In genomic region chr1:116852910-116853309, GRCh38 we compare ENCODE assay signal across 9 cellular contexts. TPM values are rescaled to one million over a fixed set of nuclear protein-coding genes. Genes with fewer than 3 reads are reported as not detected.
DNase-seq lines count a peak whose midpoint lies in the region; ATAC-seq, FAIRE-seq and TF ChIP-seq lines count a peak whose summit lies in the region.
"Had no signal": no experiment of that assay in that cellular context is flagged by ENCODE, and none has a peak within 500 bp of the region (broad histone marks: within the 10 kb centered on the region; RNA-seq: fewer than 3 reads in every experiment).

No MANE protein-coding gene starts in this region.

- no peaks in the 10 kb centered on the region for H3K9me3 ChIP-seq in A549
- H3K9me3 ChIP-seq in adipocyte (ENCODE audit: control insufficient read depth, low read length), result no peaks in the 10 kb centered on the region
- H3K9me3 ChIP-seq in iPS-20b (ENCODE audit: insufficient read depth, low read depth, low read length), result no peaks in the 10 kb centered on the region
- H3K9me3 ChIP-seq: upper lobe of right lung had no signal

- H3K27me3 Mint-ChIP-seq in activated CD8-positive, alpha-beta T cell treated with anti-CD3 and anti-CD28 coated beads, Interleukin-2, amount 10 ng/mL, durations not matched to agents 7 days and 5 days (ENCODE audit: low read depth), result no peaks in the 10 kb centered on the region

- no peaks in the 10 kb centered on the region for H3K9me3 Mint-ChIP-seq in activated CD8-positive, alpha-beta T cell treated with anti-CD3 and anti-CD28 coated beads, Interleukin-2, amount 10 ng/mL, durations not matched to agents 7 days and 5 days (ENCODE audit: insufficient read depth)

- CTCF ChIA-PET in A549 (lab: Yijun Ruan, JAX), result interaction anchor here (0.6 kb wide), 1 partner anchor 127 kb away, joined by 3 read pairs; no protein-coding TSS in a partner anchor
- CTCF ChIA-PET in activated CD8-positive, alpha-beta T cell treated with anti-CD3 and anti-CD28 coated beads, Interleukin-2, amount 10 ng/mL, durations not matched to agents 7 days and 5 days (lab: Charles Lee), result interaction anchor here (1.1 to 1.4 kb wide), 6 partner anchors 24 to 207 kb away, joined by 3 to 7 read pairs (median 4); partner anchors contain the start of gene TTF2

- peaks cover 24% of the 10 kb centered on the region for H3K4me1 Mint-ChIP-seq in activated CD8-positive, alpha-beta T cell treated with anti-CD3 and anti-CD28 coated beads, Interleukin-2, amount 10 ng/mL, durations not matched to agents 7 days and 5 days (ENCODE audit: low read depth)

- peaks cover 35% of the 10 kb centered on the region for H3K4me1 ChIP-seq in A549
- peaks cover 53% of the 10 kb centered on the region for H3K4me1 ChIP-seq in adipocyte (ENCODE audit: control insufficient read depth, insufficient read depth, low read length)
- peaks cover 46% of the 10 kb centered on the region for H3K4me1 ChIP-seq in iPS-20b (ENCODE audit: insufficient read depth, low read length)

- H3K27ac Mint-ChIP-seq in activated CD8-positive, alpha-beta T cell treated with anti-CD3 and anti-CD28 coated beads, Interleukin-2, amount 10 ng/mL, durations not matched to agents 7 days and 5 days, result no peak overlapping the region

- peak overlapping the region; percentile 82 for H3K4me2 ChIP-seq in A549

- TF ChIP-seq RAD21 in A549 (conservative IDR thresholded peaks at IDR 0.05 in 1 of 2, IDR thresholded peaks at IDR 0.05 in 1 of 2), result no peak

- H3K36me3 ChIP-seq in adipocyte (ENCODE audit: control insufficient read depth, insufficient read depth, low read length, severe bottlenecking) (no peaks in the 10 kb centered on the region), iPS-20b (ENCODE audit: insufficient read depth, low read depth, low read length) (no peaks in the 10 kb centered on the region)
- H3K36me3 ChIP-seq: upper lobe of right lung had no signal

- TF ChIP-seq EP300 in A549 (IDR thresholded peaks at IDR 0.05), result no peak

- no peaks in the 10 kb centered on the region for H3K36me3 Mint-ChIP-seq in activated CD8-positive, alpha-beta T cell treated with anti-CD3 and anti-CD28 coated beads, Interleukin-2, amount 10 ng/mL, durations not matched to agents 7 days and 5 days (ENCODE audit: low read depth)

- H3K27me3 ChIP-seq in adipocyte (replicated peaks; ENCODE audit: control insufficient read depth, insufficient read depth, low read length) (no peaks in the 10 kb centered on the region), iPS-20b (ENCODE audit: insufficient read depth, low read length) (no peaks in the 10 kb centered on the region)
- H3K27me3 ChIP-seq: upper lobe of right lung had no signal

- ATAC-seq in A549, result no peak
- no peak for ATAC-seq in GM21423 (IDR thresholded peaks at IDR 0.05; ENCODE audit: unreplicated experiment)
- no peak for ATAC-seq in activated CD8-positive, alpha-beta T cell treated with anti-CD3 and anti-CD28 coated beads, Interleukin-2, amount 10 ng/mL, durations not matched to agents 7 days and 5 days

- H3K4me3 Mint-ChIP-seq in activated CD8-positive, alpha-beta T cell treated with anti-CD3 and anti-CD28 coated beads, Interleukin-2, amount 10 ng/mL, durations not matched to agents 7 days and 5 days, result no peak overlapping the region

- WGBS in A549 (ENCODE audit: missing lambda C conversion rate), result 77% methylated on average over 3 of the region's 3 CpGs

- POLR2A ChIA-PET in A549 (lab: Yijun Ruan, JAX), result no interaction called here
- POLR2A ChIA-PET in activated CD8-positive, alpha-beta T cell treated with anti-CD3 and anti-CD28 coated beads, Interleukin-2, amount 10 ng/mL, durations not matched to agents 7 days and 5 days (lab: Charles Lee), result interaction anchor here (0.8 kb wide), 1 partner anchor 207 kb away, joined by 5 read pairs; the partner anchor contains the start of gene TTF2

- H3K9ac ChIP-seq in adipocyte (ENCODE audit: low read length) (no peak overlapping the region), iPS-20b (ENCODE audit: low read depth, low read length) (peak overlapping the region; percentile 67; the same call in 1 of the 2 replicates)

- no peak overlapping the region for H3K4me3 ChIP-seq in A549
- H3K4me3 ChIP-seq in adipocyte (ENCODE audit: low read length), result no peak overlapping the region
- H3K4me3 ChIP-seq in iPS-20b (ENCODE audit: low read length), result no peak overlapping the region
- H3K4me3 ChIP-seq: upper lobe of right lung had no signal

- FAIRE-seq in A549 (lab: Jason Lieb, UNC), result no peak

- no peak for TF ChIP-seq CTCF in A549 (IDR thresholded peaks at IDR 0.05)

- DNase-seq in A549 (ENCODE audit: low read depth in 1 of 2, low spot score in 1 of 2) (no peak), HK-2 (ENCODE audit: unreplicated experiment) (peak; percentile 26), adipocyte (ENCODE audit: low read depth) (peak; percentile 28), T-helper 1 cell (no peak), hepatic stellate cell (ENCODE audit: low spot score) (no peak)
- DNase-seq in activated CD8-positive, alpha-beta T cell treated with anti-CD3 and anti-CD28 coated beads, Interleukin-2, amount 10 ng/mL, durations not matched to agents 7 days and 5 days, result no peak
- DNase-seq: upper lobe of right lung had no signal

- H3K27ac ChIP-seq in A549 (peak overlapping the region; percentile 75 to 82), iPS-20b (ENCODE audit: low read length) (no peak overlapping the region)
- H3K27ac ChIP-seq: upper lobe of right lung had no signal

- no peak for TF ChIP-seq POLR2A in A549 (IDR thresholded peaks at IDR 0.05; ENCODE audit: low read length)

TF ChIP-seq in A549, 52 proteins besides CTCF, POLR2A, EP300 and RAD21:
- TF ChIP-seq ZNF302 (CRISPR knock-in tag; IDR thresholded peaks at IDR 0.05), result no peak
- TF ChIP-seq, protein P1, sequence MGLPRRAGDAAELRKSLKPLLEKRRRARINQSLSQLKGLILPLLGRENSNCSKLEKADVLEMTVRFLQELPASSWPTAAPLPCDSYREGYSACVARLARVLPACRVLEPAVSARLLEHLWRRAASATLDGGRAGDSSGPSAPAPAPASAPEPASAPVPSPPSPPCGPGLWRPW (IDR thresholded peaks at IDR 0.05), result no peak
- TF ChIP-seq ZC3H11A (IDR thresholded peaks at IDR 0.05), result no peak
- no peak for TF ChIP-seq HOXB13 (CRISPR knock-in tag; IDR thresholded peaks at IDR 0.05; ENCODE audit: low read depth)
- no peak for TF ChIP-seq ZFP36 (IDR thresholded peaks at IDR 0.05; ENCODE audit: borderline replicate concordance, partially characterized antibody)

RNA-seq across cellular contexts. Expression of gene PTGFRN, which starts 56.8 kb away (rescaled TPM):
- polyA plus RNA-seq in A549 (2011; rRNA removed) (39.0 and 51.1 TPM in 2 replicates), A549 (2017; fragmentation: RNase III; extraction: RNeasy Plus Mini Kit Qiagen cat#74134 plus additional on column Dnase treatment) (13.7 to 17.4 TPM (median 16.7 TPM) in 3 replicates)
- 8.4 and 9.1 TPM in 2 replicates for polyA plus RNA-seq in A549 (2012; cell fraction: cytosol; rRNA removed)
- polyA plus RNA-seq in A549 (2012; cell fraction: nucleus; rRNA removed), result 9.5 and 16.5 TPM in 2 replicates
- polyA minus RNA-seq in A549 (2011; rRNA and poly(A)+ RNA removed), result 29.9 and 37.2 TPM in 2 replicates
- total RNA-seq in activated CD8-positive, alpha-beta T cell treated with anti-CD3 and anti-CD28 coated beads, Interleukin-2, amount 10 ng/mL, durations not matched to agents 7 days and 5 days, result under 1 TPM; 0.89 to 0.90 TPM

Comparison
In these comparisons a context has a peak if more than half of its experiments do, and no peak if none do; other contexts are left out.
1. DNase-seq: peak in HK-2 (single experiment) and adipocyte (single experiment); none in A549 (0 of 2), T-helper 1 cell (0 of 5), hepatic stellate cell (single experiment) and activated CD8-positive, alpha-beta T cell treated with anti-CD3 and anti-CD28 coated beads, Interleukin-2, amount 10 ng/mL, durations not matched to agents 7 days and 5 days (single experiment).